Comparison of ENCODE assay signal across 17 cellular contexts in genomic region chr19:32876236-32876918, GRCh38. TPM values are rescaled to one million over a fixed set of nuclear protein-coding genes. Genes with fewer than 3 reads are reported as not detected.
DNase-seq lines count a peak whose midpoint lies in the region; ATAC-seq and TF ChIP-seq lines count a peak whose summit lies in the region.
"Had no signal": no experiment of that assay in that cellular context is flagged by ENCODE, and none has a peak within 500 bp of the region (broad histone marks: within the 10 kb centered on the region; RNA-seq: fewer than 3 reads in every experiment).

No MANE protein-coding gene starts in this region.

- TF ChIP-seq CTCF in PC-3 (conservative IDR thresholded peaks at IDR 0.05; ENCODE audit: low read depth, low read length), result 0 out of 2 replicates have a peak, but pooled peaks have one; percentile 9
- no peak for TF ChIP-seq CTCF in stomach (IDR thresholded peaks at IDR 0.05)

- H3K27ac Mint-ChIP-seq in T-cell, result no peak overlapping the region

- H3K27me3 ChIP-seq in PC-3 (ENCODE audit: low read length), result no peaks in the 10 kb centered on the region
- H3K27me3 ChIP-seq in mesenchymal stem cell (ENCODE audit: control insufficient read depth in 1 of 2, insufficient read depth in 1 of 2, low read length in 2 of 2), result no peaks in the 10 kb centered on the region
- no peaks in the 10 kb centered on the region for H3K27me3 ChIP-seq in stomach
- H3K27me3 ChIP-seq: BE2C had no signal

- no peaks in the 10 kb centered on the region for H3K9me3 Mint-ChIP-seq in T-cell
- H3K9me3 Mint-ChIP-seq: CD4-positive, alpha-beta memory T cell had no signal

- no peak overlapping the region for H2BK15ac ChIP-seq in mesenchymal stem cell (ENCODE audit: low read depth, poor library complexity, severe bottlenecking)

- H3K36me3 ChIP-seq in PC-3 (ENCODE audit: low read depth, low read length) (no peaks in the 10 kb centered on the region), mesenchymal stem cell (ENCODE audit: control insufficient read depth in 1 of 2, insufficient read depth in 2 of 2, low read depth in 1 of 2, low read length in 2 of 2) (peaks cover 21 to 30% of the 10 kb centered on the region in 2 experiments), stomach (peaks cover 3 to 54% (median 38%) of the 10 kb centered on the region in 4 donors)
- H3K36me3 ChIP-seq: BE2C had no signal

- no peaks in the 10 kb centered on the region for H3K79me2 ChIP-seq in PC-3 (ENCODE audit: low read length)

- WGBS in mesenchymal stem cell, result 94% methylated on average over 9 of the region's 9 CpGs
- WGBS in stomach, 5 donors, result 73 to 87% (median 85%) methylated on average over 9 of the region's 9 CpGs

- no peak overlapping the region for H3K4me3 Mint-ChIP-seq in T-cell
- H3K4me3 Mint-ChIP-seq: CD4-positive, alpha-beta memory T cell had no signal

- H2BK120ac ChIP-seq in mesenchymal stem cell (ENCODE audit: low read depth, low read length), result no peak overlapping the region

- H3K4me2 ChIP-seq in PC-3 (ENCODE audit: low read length), result peak overlapping the region; percentile 34
- H3K4me2 ChIP-seq in mesenchymal stem cell (ENCODE audit: low read length, poor library complexity, severe bottlenecking), result no peak overlapping the region

- H2BK12ac ChIP-seq in mesenchymal stem cell (ENCODE audit: low read length in 2 of 2), result no peak overlapping the region

- H4K8ac ChIP-seq in mesenchymal stem cell (ENCODE audit: low read length), result no peak overlapping the region

- H3K27ac ChIP-seq in PC-3 (ENCODE audit: low read length) (peak overlapping the region; percentile 60), mesenchymal stem cell (ENCODE audit: low read length, poor library complexity, severe bottlenecking) (no peak overlapping the region), stomach (no peak overlapping the region)
- H3K27ac ChIP-seq: SK-N-MC had no signal

- H4K91ac ChIP-seq in mesenchymal stem cell (ENCODE audit: low read length), result no peak overlapping the region

- H3K4me1 ChIP-seq in PC-3 (ENCODE audit: insufficient read depth, low read length), result peaks cover 13% of the 10 kb centered on the region
- peaks cover 16% of the 10 kb centered on the region for H3K4me1 ChIP-seq in mesenchymal stem cell (ENCODE audit: control insufficient read depth, insufficient read depth, low read depth, low read length)
- no peaks in the 10 kb centered on the region for H3K4me1 ChIP-seq in stomach
- H3K4me1 ChIP-seq: BE2C had no signal

- TF ChIP-seq POLR2A in stomach (IDR thresholded peaks at IDR 0.05), result no peak

- H3K27me3 Mint-ChIP-seq in T-cell, result no peaks in the 10 kb centered on the region
- H3K27me3 Mint-ChIP-seq: CD4-positive, alpha-beta memory T cell had no signal

- H2AK5ac ChIP-seq in mesenchymal stem cell (ENCODE audit: low read length, severe bottlenecking), result peak overlapping the region; percentile 63

- H3K9ac ChIP-seq in PC-3 (ENCODE audit: low read length) (no peak overlapping the region), mesenchymal stem cell (ENCODE audit: low read length) (no peak overlapping the region)

- peaks cover 18% of the 10 kb centered on the region for H3K36me3 Mint-ChIP-seq in T-cell

- H3K9me2 ChIP-seq in PC-3 (replicated peaks; ENCODE audit: low read length), result no peaks in the 10 kb centered on the region

- no TSS peak for BruUV-seq in PC-3 (replicated peaks; lab: Mats Ljungman, UMichigan)

- intact Hi-C loops in PC-3 (cut with micrococcal nuclease), result no loop called here
- intact Hi-C loops in stomach (cut with DNase I; ENCODE audit: low total_unique reads), result no loop called here

- H2AFZ ChIP-seq in PC-3 (ENCODE audit: low read length) (peak overlapping the region; percentile 46), mesenchymal stem cell (ENCODE audit: low read depth, low read length) (no peak overlapping the region)

- DNase-seq in EL (peak; percentile 5), PC-3 (no peak), mesenchymal stem cell (no peak), stomach (peak; percentile 17), NCI-H1417 treated with DMSO at 0.1 percent for 48 hours (lab: John Stamatoyannopoulos, UW) (no peak), T-cell (no peak), ACHN (no peak)
- DNase-seq: BE2C; CD4-positive, alpha-beta memory T cell; DMS79; MV-4-11; NCI-H1417; NCI-H1930; NCI-H526 treated with DMSO at 0.1 percent for 48 hours; OCI-M1 had no signal

- no peak overlapping the region for H3K14ac ChIP-seq in mesenchymal stem cell (ENCODE audit: low read length in 2 of 2)

- H3K4me3 ChIP-seq in PC-3 (ENCODE audit: low read length) (no peak overlapping the region), mesenchymal stem cell (ENCODE audit: insufficient read depth in 1 of 2, low read depth in 1 of 2, low read length in 2 of 2) (no peak overlapping the region), stomach (no peak overlapping the region)
- H3K4me3 ChIP-seq: K562, SK-N-MC had no signal

- no peak overlapping the region for H3K23ac ChIP-seq in mesenchymal stem cell (ENCODE audit: low read length in 2 of 2)

- peaks cover 0 to 5% (median 0%) of the 10 kb centered on the region in 3 donors for H3K4me1 Mint-ChIP-seq in T-cell
- H3K4me1 Mint-ChIP-seq: CD4-positive, alpha-beta memory T cell had no signal

- POLR2A ChIA-PET in PC-3 (lab: Charles Lee; ENCODE audit: unreplicated experiment) (no interaction called here), T-cell (lab: Charles Lee) (no interaction called here)

- H3F3A ChIP-seq in PC-3 (ENCODE audit: low read length, unreplicated experiment), result no peaks in the 10 kb centered on the region

- TF ChIP-seq EP300 in stomach (IDR thresholded peaks at IDR 0.05), result no peak

- in situ Hi-C loops in ACHN (cut with HindIII; ENCODE audit: low pct_ligation_motif_present, low pct_unique_long_range_greater_than_20kb, low sequenced_read_pairs), result no loop called here

- no peak overlapping the region for H3K4ac ChIP-seq in mesenchymal stem cell (ENCODE audit: low read depth in 1 of 2, low read length in 2 of 2)

- no peaks in the 10 kb centered on the region for H3K9me3 ChIP-seq in PC-3 (ENCODE audit: low read length)
- H3K9me3 ChIP-seq in mesenchymal stem cell (ENCODE audit: control insufficient read depth, low read length), result no peaks in the 10 kb centered on the region
- no peaks in the 10 kb centered on the region for H3K9me3 ChIP-seq in stomach
- H3K9me3 ChIP-seq: BE2C had no signal

- CTCF ChIA-PET in PC-3 (lab: Charles Lee), result no interaction called here
- CTCF ChIA-PET in T-cell (lab: Charles Lee), result no interaction called here

- ATAC-seq in PC-3 (peak; percentile 51), T-cell (replicated peaks in 1 of 4) (no peak)
- ATAC-seq: K562 had no signal

- no peak overlapping the region for H2BK5ac ChIP-seq in mesenchymal stem cell (ENCODE audit: low read depth, low read length, poor library complexity, severe bottlenecking)

- no peak overlapping the region for H3K18ac ChIP-seq in mesenchymal stem cell (ENCODE audit: low read depth in 1 of 2, low read length in 2 of 2)

- no peaks in the 10 kb centered on the region for H3K79me1 ChIP-seq in mesenchymal stem cell (replicated peaks; ENCODE audit: low read length, poor library complexity, severe bottlenecking)

- H4K20me1 ChIP-seq in PC-3 (ENCODE audit: low read length), result no peaks in the 10 kb centered on the region

RNA-seq across cellular contexts. Expression of gene SLC7A9, which starts 6.8 kb away (rescaled TPM):
- total RNA-seq in PC-3 (2014; rRNA removed), result not detected in 2 replicates
- polyA plus RNA-seq in mesenchymal stem cell (2013, experiment 1 of 2), result 0.04 TPM
- polyA plus RNA-seq in mesenchymal stem cell (2013, experiment 2 of 2), result not detected
- total RNA-seq in stomach, result 1 to 10 TPM in 1 of 5 donors, not detected in 4; 2.4 TPM
- under 1 TPM in 1 of 3 donors, not detected in 2; 0.58 TPM for polyA plus RNA-seq in stomach
- under 1 TPM in 4 of 5 donors, not detected in 1; 0.28 to 0.82 (median 0.38) TPM for total RNA-seq in T-cell
- total RNA-seq: K562 had no signal
- polyA plus RNA-seq: CD4-positive, alpha-beta memory T cell; K562 had no signal

Comparison
In these comparisons a context has a peak if more than half of its experiments do, and no peak if none do; other contexts are left out.
1. DNase-seq: peak in EL (single experiment) and stomach (single experiment); none in PC-3 (single experiment), mesenchymal stem cell (single experiment), NCI-H1417 treated with DMSO at 0.1 percent for 48 hours (single experiment), T-cell (0 of 34) and ACHN (single experiment).